ENCODE assay signal across 14 cellular contexts in genomic region chr5:55570026-55570425, GRCh38. TPM values are rescaled to one million over a fixed set of nuclear protein-coding genes. Genes with fewer than 3 reads are reported as not detected.
A peak's percentile ranks its signal among the peaks of the same experiment; 100 is the strongest.
DNase-seq lines count a peak whose midpoint lies in the region; ATAC-seq and TF ChIP-seq lines count a peak whose summit lies in the region.
"Had no signal": no experiment of that assay in that cellular context is flagged by ENCODE, and none has a peak within 500 bp of the region (broad histone marks: within the 10 kb centered on the region; RNA-seq: fewer than 3 reads in every experiment).

No MANE protein-coding gene starts in this region.

- H3K36me3 ChIP-seq in BJ (ENCODE audit: control insufficient read depth, insufficient read depth, low read length) (no peaks in the 10 kb centered on the region), prostate gland (no peaks in the 10 kb centered on the region)
- H3K36me3 ChIP-seq: cardiac muscle cell had no signal

- H3K4me3 ChIP-seq in BJ (ENCODE audit: low read depth, low read length) = no peak overlapping the region
- no peak overlapping the region for H3K4me3 ChIP-seq in fibroblast of pulmonary artery (replicated peaks; ENCODE audit: low read depth, low read length)
- H3K4me3 ChIP-seq in prostate gland = no peak overlapping the region
- H3K4me3 ChIP-seq: cardiac muscle cell had no signal

- no peak for ATAC-seq in GM19351 (IDR thresholded peaks at IDR 0.05; ENCODE audit: unreplicated experiment)
- ATAC-seq: activated T-cell treated with anti-CD3 and anti-CD28 coated beads, Interleukin-2, amount 50 U/mL, for 72 hours; foreskin keratinocyte had no signal

- H3K27me3 ChIP-seq in BJ (ENCODE audit: control insufficient read depth, insufficient read depth, low read length) (no peaks in the 10 kb centered on the region), prostate gland (replicated peaks; ENCODE audit: insufficient read depth) (no peaks in the 10 kb centered on the region)
- H3K27me3 ChIP-seq: cardiac muscle cell, foreskin keratinocyte had no signal

- H3K4me1 ChIP-seq in prostate gland (replicated peaks) = peaks cover 21% of the 10 kb centered on the region
- H3K4me1 ChIP-seq: foreskin keratinocyte had no signal

- no peaks in the 10 kb centered on the region for H3K9me3 ChIP-seq in prostate gland

- CTCF ChIA-PET in BJ (lab: Yijun Ruan, JAX) = interaction anchor here (0.6 to 0.9 kb wide), 2 partner anchors 8 to 399 kb away, joined by 4 read pairs; no protein-coding TSS in a partner anchor

- peak overlapping the region; percentile 81 to 89 for H3K27ac ChIP-seq in prostate gland
- H3K27ac ChIP-seq: cardiac muscle cell, foreskin keratinocyte had no signal

- 67% methylated on average over 2 of the region's 2 CpGs for WGBS in prostate gland

- intact Hi-C loops in prostate gland (cut with DNase I) = no loop called here

- DNase-seq in BJ (ENCODE audit: low read depth) = peak; percentile 19
- peak; percentile 11 for DNase-seq in RPMI7951 (ENCODE audit: low read depth)
- DNase-seq in fibroblast of pulmonary artery (ENCODE audit: low read depth) = peak; percentile 31
- DNase-seq in prostate gland (ENCODE audit: low spot score) = no peak
- no peak for DNase-seq in GM19240 (ENCODE audit: insufficient read length, low spot score)
- no peak for DNase-seq in NCI-H1417 treated with DMSO at 0.1 percent for 48 hours (lab: John Stamatoyannopoulos, UW)
- DNase-seq in NCI-H82 (lab: John Stamatoyannopoulos, UW) = no peak
- DNase-seq: activated B cell treated with CpG ODN at 0.5 μM for 24 hours; activated T-cell treated with anti-CD3 and anti-CD28 coated beads, Interleukin-2, amount 50 U/mL, for 72 hours; foreskin keratinocyte; MV-4-11; SHP77 had no signal

- POLR2A ChIA-PET in BJ (lab: Charles Lee) = no interaction called here

- no peak for TF ChIP-seq CTCF in BJ (IDR thresholded peaks at IDR 0.05; ENCODE audit: insufficient read depth, low read depth, low read length)
- TF ChIP-seq CTCF in fibroblast of pulmonary artery (IDR thresholded peaks at IDR 0.05; ENCODE audit: low read length, missing control alignments) = no peak
- no peak for TF ChIP-seq CTCF in prostate gland (IDR thresholded peaks at IDR 0.05)

- TF ChIP-seq POLR2A in prostate gland (IDR thresholded peaks at IDR 0.05) = no peak

RNA-seq across cellular contexts. Expression of gene PLPP1, which starts 35.3 kb away (rescaled TPM):
- polyA plus RNA-seq in BJ (2011; rRNA removed) = 43.1 and 55.8 TPM in 2 replicates
- 13.8 and 16.2 TPM in 2 replicates for polyA minus RNA-seq in BJ (2011; rRNA and poly(A)+ RNA removed)
- 26.7 and 30.3 TPM in 2 replicates for total RNA-seq in RPMI7951 (2014; rRNA removed; shearing (Covaris generic))
- 1,000 to 10,000 TPM in 1 of 2 donors, 100 to 1,000 TPM in 1; 823 to 5,059 TPM for total RNA-seq in prostate gland

Comparison
In these comparisons a context has a peak if more than half of its experiments do, and no peak if none do; other contexts are left out.
1. DNase-seq: peak in BJ (single experiment), RPMI7951 (single experiment) and fibroblast of pulmonary artery (single experiment); none in prostate gland (single experiment), GM19240 (single experiment), NCI-H1417 treated with DMSO at 0.1 percent for 48 hours (single experiment) and NCI-H82 (single experiment).
2. RNA of gene PLPP1, which starts 35.3 kb away (total RNA-seq): 823 to 5,059 TPM in prostate gland; 26.7 to 30.3 TPM in RPMI7951; every median in the first group is over 10 times any median in the second.